In genomic region chr14:41916313-41916712, GRCh38 we compare ENCODE assay signal across 10 cellular contexts.
"Had no signal": no experiment of that assay in that cellular context is flagged by ENCODE, and none has a peak within 500 bp of the region (broad histone marks: within the 10 kb centered on the region; RNA-seq: fewer than 3 reads in every experiment).

No MANE protein-coding gene starts in this region.

- H2AFZ ChIP-seq: GM23248 had no signal

- DNase-seq: GM23248, GOT3, H7, HFFc6, Karpas-422, KBM-7 had no signal

- H3K9me3 ChIP-seq: HAP-1 had no signal

- H3K4me1 ChIP-seq: HAP-1 had no signal

- H3K36me3 ChIP-seq: HAP-1 had no signal

- FAIRE-seq: HTR-8/SVneo had no signal

- ATAC-seq: HCT116 had no signal

- H3K4me3 ChIP-seq: GM23248, HAP-1 had no signal

- H3K9ac ChIP-seq: GM23248, KMS-11 had no signal

- H3K27ac ChIP-seq: GM23248, KMS-11 had no signal

- H3K4me2 ChIP-seq: KMS-11 had no signal
